Comparison of ENCODE assay signal across 1 cellular context in the genomic region with DNA sequence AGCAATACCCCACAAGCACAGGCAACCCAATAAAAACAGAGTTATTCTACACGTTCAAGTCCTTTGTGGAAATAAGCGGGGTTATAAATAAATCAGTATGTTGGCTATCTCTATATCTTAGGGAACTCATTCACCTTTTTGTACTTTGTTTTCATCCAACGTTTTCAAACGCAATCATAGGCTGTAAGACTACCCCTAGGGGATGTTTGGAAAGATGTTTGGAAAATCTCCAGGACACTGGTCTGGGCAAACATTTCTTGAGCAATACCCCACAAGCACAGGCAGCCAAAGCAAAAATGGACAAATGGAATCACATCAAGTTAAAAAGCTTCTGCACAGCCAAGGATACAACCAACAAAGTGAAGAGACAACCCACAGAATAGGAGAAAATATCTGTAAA.
TF ChIP-seq lines count a peak whose summit lies in the region.

No MANE protein-coding gene starts in this region.

TF ChIP-seq in HepG2, 621 proteins besides CTCF, POLR2A, EP300 and RAD21 (continued from another document):
- TF ChIP-seq, protein P1, sequence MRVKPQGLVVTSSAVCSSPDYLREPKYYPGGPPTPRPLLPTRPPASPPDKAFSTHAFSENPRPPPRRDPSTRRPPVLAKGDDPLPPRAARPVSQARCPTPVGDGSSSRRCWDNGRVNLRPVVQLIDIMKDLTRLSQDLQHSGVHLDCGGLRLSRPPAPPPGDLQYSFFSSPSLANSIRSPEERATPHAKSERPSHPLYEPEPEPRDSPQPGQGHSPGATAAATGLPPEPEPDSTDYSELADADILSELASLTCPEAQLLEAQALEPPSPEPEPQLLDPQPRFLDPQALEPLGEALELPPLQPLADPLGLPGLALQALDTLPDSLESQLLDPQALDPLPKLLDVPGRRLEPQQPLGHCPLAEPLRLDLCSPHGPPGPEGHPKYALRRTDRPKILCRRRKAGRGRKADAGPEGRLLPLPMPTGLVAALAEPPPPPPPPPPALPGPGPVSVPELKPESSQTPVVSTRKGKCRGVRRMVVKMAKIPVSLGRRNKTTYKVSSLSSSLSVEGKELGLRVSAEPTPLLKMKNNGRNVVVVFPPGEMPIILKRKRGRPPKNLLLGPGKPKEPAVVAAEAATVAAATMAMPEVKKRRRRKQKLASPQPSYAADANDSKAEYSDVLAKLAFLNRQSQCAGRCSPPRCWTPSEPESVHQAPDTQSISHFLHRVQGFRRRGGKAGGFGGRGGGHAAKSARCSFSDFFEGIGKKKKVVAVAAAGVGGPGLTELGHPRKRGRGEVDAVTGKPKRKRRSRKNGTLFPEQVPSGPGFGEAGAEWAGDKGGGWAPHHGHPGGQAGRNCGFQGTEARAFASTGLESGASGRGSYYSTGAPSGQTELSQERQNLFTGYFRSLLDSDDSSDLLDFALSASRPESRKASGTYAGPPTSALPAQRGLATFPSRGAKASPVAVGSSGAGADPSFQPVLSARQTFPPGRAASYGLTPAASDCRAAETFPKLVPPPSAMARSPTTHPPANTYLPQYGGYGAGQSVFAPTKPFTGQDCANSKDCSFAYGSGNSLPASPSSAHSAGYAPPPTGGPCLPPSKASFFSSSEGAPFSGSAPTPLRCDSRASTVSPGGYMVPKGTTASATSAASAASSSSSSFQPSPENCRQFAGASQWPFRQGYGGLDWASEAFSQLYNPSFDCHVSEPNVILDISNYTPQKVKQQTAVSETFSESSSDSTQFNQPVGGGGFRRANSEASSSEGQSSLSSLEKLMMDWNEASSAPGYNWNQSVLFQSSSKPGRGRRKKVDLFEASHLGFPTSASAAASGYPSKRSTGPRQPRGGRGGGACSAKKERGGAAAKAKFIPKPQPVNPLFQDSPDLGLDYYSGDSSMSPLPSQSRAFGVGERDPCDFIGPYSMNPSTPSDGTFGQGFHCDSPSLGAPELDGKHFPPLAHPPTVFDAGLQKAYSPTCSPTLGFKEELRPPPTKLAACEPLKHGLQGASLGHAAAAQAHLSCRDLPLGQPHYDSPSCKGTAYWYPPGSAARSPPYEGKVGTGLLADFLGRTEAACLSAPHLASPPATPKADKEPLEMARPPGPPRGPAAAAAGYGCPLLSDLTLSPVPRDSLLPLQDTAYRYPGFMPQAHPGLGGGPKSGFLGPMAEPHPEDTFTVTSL (CRISPR knock-in tag; IDR thresholded peaks at IDR 0.05; ENCODE audit: borderline replicate concordance), result peak; percentile 83; the same call in 1 of the 2 replicates
- TF ChIP-seq KLF16 (CRISPR knock-in tag; IDR thresholded peaks at IDR 0.05), result 0 out of 4 replicates have a peak, but pooled peaks of 1 of the 2 experiments have one; percentile 34
- no peak for TF ChIP-seq SMAD1 (CRISPR knock-in tag; IDR thresholded peaks at IDR 0.05; ENCODE audit: borderline replicate concordance, low read depth)
- TF ChIP-seq ZNF430 (CRISPR knock-in tag; IDR thresholded peaks at IDR 0.05), result peak; percentile 53; the same call in 1 of the 2 replicates
- 0 out of 2 replicates have a peak, but pooled peaks have one; percentile 28 for TF ChIP-seq KDM4B (CRISPR knock-in tag; IDR thresholded peaks at IDR 0.05)
- TF ChIP-seq KDM1A (CRISPR knock-in tag; IDR thresholded peaks at IDR 0.05), result peak; percentile 40; the same call in 1 of the 2 replicates
- peak; percentile 29; the same call in 1 of the 2 replicates for TF ChIP-seq MED1 (CRISPR knock-in tag; IDR thresholded peaks at IDR 0.05)
- no peak for TF ChIP-seq HOXA9 (CRISPR knock-in tag; IDR thresholded peaks at IDR 0.05; ENCODE audit: borderline replicate concordance)
- TF ChIP-seq HDAC2 (CRISPR knock-in tag; IDR thresholded peaks at IDR 0.05), result peak; percentile 49; the same call in 1 of the 2 replicates
- peak; percentile 68 for TF ChIP-seq ZNF614 (CRISPR knock-in tag; IDR thresholded peaks at IDR 0.05; ENCODE audit: borderline replicate concordance)
- TF ChIP-seq DDIT3 (CRISPR knock-in tag; IDR thresholded peaks at IDR 0.05), result no peak
- TF ChIP-seq FOXJ3 (CRISPR knock-in tag; IDR thresholded peaks at IDR 0.05; ENCODE audit: borderline replicate concordance), result peak; percentile 75; the same call in 1 of the 2 replicates
- TF ChIP-seq ZKSCAN5 (CRISPR knock-in tag; IDR thresholded peaks at IDR 0.05), result no peak
- peak; percentile 69; the same call in 1 of the 2 replicates for TF ChIP-seq HMG20A (CRISPR knock-in tag; IDR thresholded peaks at IDR 0.05; ENCODE audit: borderline replicate concordance)
- 0 out of 2 replicates have a peak, but pooled peaks have one; percentile 35 for TF ChIP-seq RFX3 (CRISPR knock-in tag; IDR thresholded peaks at IDR 0.05)
- TF ChIP-seq KAT8 (CRISPR knock-in tag; IDR thresholded peaks at IDR 0.05), result peak; percentile 49
- TF ChIP-seq FOXM1 (CRISPR knock-in tag; IDR thresholded peaks at IDR 0.05), result no peak
